ENCODE assay signal across 8 cellular contexts in genomic region chr3:10224794-10225660, GRCh38. TPM values are rescaled to one million over a fixed set of nuclear protein-coding genes. Genes with fewer than 3 reads are reported as not detected.
A peak's percentile ranks its signal among the peaks of the same experiment; 100 is the strongest.
DNase-seq lines count a peak whose midpoint lies in the region; ATAC-seq and TF ChIP-seq lines count a peak whose summit lies in the region.

No MANE protein-coding gene starts in this region.

- POLR2A ChIA-PET in Panc1 (lab: Charles Lee), result interaction anchor here (0.6 kb wide), 1 partner anchor 19 kb away, joined by 3 read pairs; no protein-coding TSS in a partner anchor

- TF ChIP-seq RAD21 in neural cell (conservative IDR thresholded peaks at IDR 0.05), result peak; percentile 13

- H3K9me2 ChIP-seq in neural cell (ENCODE audit: insufficient read depth, low read length), result no peaks in the 10 kb centered on the region

- H3F3A ChIP-seq in neural cell (ENCODE audit: insufficient read depth, low read length, poor library complexity, severe bottlenecking), result no peaks in the 10 kb centered on the region

- TF ChIP-seq EP300 in neural cell (conservative IDR thresholded peaks at IDR 0.05; ENCODE audit: poor library complexity, severe bottlenecking), result no peak

- peaks cover 3% of the 10 kb centered on the region for H3K4me1 ChIP-seq in Panc1 (ENCODE audit: control insufficient read depth, insufficient read depth, low read length)
- H3K4me1 ChIP-seq in tibial artery, result peaks cover 0 to 6% (median 4%) of the 10 kb centered on the region in 4 donors

- H3K9me3 Mint-ChIP-seq in activated T-helper 1 cell treated with anti-CD3 and anti-CD28 coated beads, Interleukin-12 subunit alpha, Interleukin-12 subunit beta, Interleukin-2, Interleukin-4 antibody, amounts not matched to agents 30 ng/mL and 10 ng/mL and 1 ng/mL, durations not matched to agents 14 hours and 24 hours and 36 hours, result peaks cover 4% of the 10 kb centered on the region

- no peaks in the 10 kb centered on the region for H3K79me2 ChIP-seq in neural cell (replicated peaks; ENCODE audit: insufficient read depth, low read length)

- H3K27me3 Mint-ChIP-seq in activated T-helper 1 cell treated with anti-CD3 and anti-CD28 coated beads, Interleukin-12 subunit alpha, Interleukin-12 subunit beta, Interleukin-2, Interleukin-4 antibody, amounts not matched to agents 30 ng/mL and 10 ng/mL and 1 ng/mL, durations not matched to agents 14 hours and 24 hours and 36 hours (ENCODE audit: insufficient read depth), result peaks cover 3% of the 10 kb centered on the region

- H3K4me3 Mint-ChIP-seq in activated T-helper 1 cell treated with anti-CD3 and anti-CD28 coated beads, Interleukin-12 subunit alpha, Interleukin-12 subunit beta, Interleukin-2, Interleukin-4 antibody, amounts not matched to agents 30 ng/mL and 10 ng/mL and 1 ng/mL, durations not matched to agents 14 hours and 24 hours and 36 hours, result peak overlapping the region; percentile 73

- H4K20me1 ChIP-seq in neural cell (ENCODE audit: insufficient read depth), result no peaks in the 10 kb centered on the region

- no peak overlapping the region for H3K4me2 ChIP-seq in neural cell (ENCODE audit: low read length)

- TF ChIP-seq CTCF in Panc1 (IDR thresholded peaks at IDR 0.05) (peak; percentile 77; the same call in 1 of the 2 replicates), fibroblast of pulmonary artery (IDR thresholded peaks at IDR 0.05; ENCODE audit: low read length, missing control alignments) (peak; percentile 82), neural cell (IDR thresholded peaks at IDR 0.05; ENCODE audit: poor library complexity, severe bottlenecking) (no peak), tibial artery (IDR thresholded peaks at IDR 0.05) (peak; percentile 81 to 89)

- no peak overlapping the region for H3K9ac ChIP-seq in neural cell (ENCODE audit: low read length)

- H3K27me3 ChIP-seq in Panc1 (ENCODE audit: control insufficient read depth, insufficient read depth, low read length) (no peaks in the 10 kb centered on the region), neural cell (ENCODE audit: insufficient read depth, low read depth, low read length) (no peaks in the 10 kb centered on the region), tibial artery (no peaks in the 10 kb centered on the region)

- TSS peak; percentile 57 for BruUV-seq in Panc1 (replicated peaks; lab: Mats Ljungman, UMichigan)

- no peak overlapping the region for H2AFZ ChIP-seq in neural cell (ENCODE audit: low read depth, low read length)

- H3K27ac Mint-ChIP-seq in activated T-helper 1 cell treated with anti-CD3 and anti-CD28 coated beads, Interleukin-12 subunit alpha, Interleukin-12 subunit beta, Interleukin-2, Interleukin-4 antibody, amounts not matched to agents 30 ng/mL and 10 ng/mL and 1 ng/mL, durations not matched to agents 14 hours and 24 hours and 36 hours, result peak overlapping the region; percentile 97

- H3K36me3 ChIP-seq in Panc1 (ENCODE audit: control insufficient read depth, insufficient read depth, low read length) (no peaks in the 10 kb centered on the region; the same call in 1 of the 2 replicates), neural cell (ENCODE audit: insufficient read depth, low read length) (no peaks in the 10 kb centered on the region), tibial artery (peaks cover 0 to 56% (median 1%) of the 10 kb centered on the region in 3 donors)

- peak; percentile 80 for DNase-seq in AG08396 (ENCODE audit: low spot score)
- peak; percentile 98 for DNase-seq in HuH-7 (ENCODE audit: low spot score)
- peak; percentile 60 for DNase-seq in Panc1 (ENCODE audit: low read depth, low spot score)
- peak; percentile 45 for DNase-seq in activated T-helper 1 cell treated with anti-CD3 and anti-CD28 coated beads, Interleukin-12 subunit alpha, Interleukin-12 subunit beta, Interleukin-2, Interleukin-4 antibody, amounts not matched to agents 30 ng/mL and 10 ng/mL and 1 ng/mL, durations not matched to agents 14 hours and 24 hours and 36 hours (ENCODE audit: low spot score)
- DNase-seq in fibroblast of pulmonary artery (ENCODE audit: low read depth), result peak; percentile 82
- peak; percentile 78 to 86 for DNase-seq in tibial artery

- H3K4me3 ChIP-seq in Panc1 (ENCODE audit: low read depth in 2 of 2, low read length in 2 of 2), result no peak overlapping the region
- no peak overlapping the region for H3K4me3 ChIP-seq in fibroblast of pulmonary artery (replicated peaks; ENCODE audit: low read depth, low read length)
- H3K4me3 ChIP-seq in neural cell (ENCODE audit: low read length), result no peak overlapping the region
- no peak overlapping the region for H3K4me3 ChIP-seq in tibial artery

- in situ Hi-C loops in Panc1 (cut with HindIII; ENCODE audit: low pct_unique_long_range_greater_than_20kb, low sequenced_read_pairs), result no loop called here

- peak; percentile 45 for ATAC-seq in GM18867 (IDR thresholded peaks at IDR 0.05; ENCODE audit: unreplicated experiment)
- ATAC-seq in Panc1, result peak; percentile 78

- peaks cover 74% of the 10 kb centered on the region for H3K4me1 Mint-ChIP-seq in activated T-helper 1 cell treated with anti-CD3 and anti-CD28 coated beads, Interleukin-12 subunit alpha, Interleukin-12 subunit beta, Interleukin-2, Interleukin-4 antibody, amounts not matched to agents 30 ng/mL and 10 ng/mL and 1 ng/mL, durations not matched to agents 14 hours and 24 hours and 36 hours (ENCODE audit: low read depth)

- H3K27ac ChIP-seq in Panc1 (ENCODE audit: low read length) (no peak overlapping the region), neural cell (ENCODE audit: low read length) (no peak overlapping the region), tibial artery (no peak overlapping the region)

- intact Hi-C loops in Panc1 (cut with micrococcal nuclease; ENCODE audit: unreplicated experiment) (loop anchor here (10.0 kb wide), 1 partner anchor 50 kb away; no protein-coding TSS in a partner anchor), tibial artery (cut with DNase I; ENCODE audit: low total_unique reads) (loop anchor here (2.0 to 10.0 kb wide), 2 partner anchors 60 to 270 kb away; partner anchors contain the start of genes IRAK2 and PRRT3)
- intact Hi-C loops in activated T-helper 1 cell treated with anti-CD3 and anti-CD28 coated beads, Interleukin-12 subunit alpha, Interleukin-12 subunit beta, Interleukin-2, Interleukin-4 antibody, amounts not matched to agents 30 ng/mL and 10 ng/mL and 1 ng/mL, durations not matched to agents 14 hours and 24 hours and 36 hours (cut with micrococcal nuclease), result loop anchor here (1.0 to 10.0 kb wide), 6 partner anchors 17 to 290 kb away; partner anchors contain the start of genes BRK1, CRELD1, FANCD2 and IRAK2

- peaks cover 45% of the 10 kb centered on the region for H3K36me3 Mint-ChIP-seq in activated T-helper 1 cell treated with anti-CD3 and anti-CD28 coated beads, Interleukin-12 subunit alpha, Interleukin-12 subunit beta, Interleukin-2, Interleukin-4 antibody, amounts not matched to agents 30 ng/mL and 10 ng/mL and 1 ng/mL, durations not matched to agents 14 hours and 24 hours and 36 hours (ENCODE audit: low read depth)

- no peaks in the 10 kb centered on the region for H3K9me3 ChIP-seq in Panc1 (ENCODE audit: control insufficient read depth, insufficient read depth, low read depth, low read length)
- no peaks in the 10 kb centered on the region for H3K9me3 ChIP-seq in neural cell (ENCODE audit: low read length)
- H3K9me3 ChIP-seq in tibial artery, result no peaks in the 10 kb centered on the region

- CTCF ChIA-PET in Panc1 (lab: Charles Lee), result no interaction called here

TF ChIP-seq in neural cell, 6 proteins besides CTCF, POLR2A, EP300 and RAD21:
- TF ChIP-seq EZH2 (IDR thresholded peaks at IDR 0.05; ENCODE audit: borderline replicate concordance, insufficient read depth, low read length, poor library complexity, severe bottlenecking), result no peak
- no peak for TF ChIP-seq SMC3 (conservative IDR thresholded peaks at IDR 0.05; ENCODE audit: poor library complexity)
- no peak for TF ChIP-seq TAF1 (IDR thresholded peaks at IDR 0.05; ENCODE audit: low read depth)
- TF ChIP-seq POLR2AphosphoS5 (IDR thresholded peaks at IDR 0.05), result no peak
- TF ChIP-seq REST (IDR thresholded peaks at IDR 0.05; ENCODE audit: borderline replicate concordance), result no peak
- TF ChIP-seq MXI1 (conservative IDR thresholded peaks at IDR 0.05; ENCODE audit: poor library complexity, severe bottlenecking), result no peak

RNA-seq across cellular contexts. Expression of gene TATDN2, which starts 23.2 kb away (rescaled TPM):
- total RNA-seq in Panc1 (2021; ENCODE audit: unreplicated experiment), result 30.4 TPM
- polyA plus RNA-seq in Panc1 (2012; ENCODE audit: insufficient read length), result 19.4 TPM
- total RNA-seq in activated T-helper 1 cell treated with anti-CD3 and anti-CD28 coated beads, Interleukin-12 subunit alpha, Interleukin-12 subunit beta, Interleukin-2, Interleukin-4 antibody, amounts not matched to agents 30 ng/mL and 10 ng/mL and 1 ng/mL, durations not matched to agents 14 hours and 24 hours and 36 hours, result 80.4 and 81.5 TPM in 2 replicates
- polyA plus RNA-seq in neural cell, result 22.1 and 24.5 TPM in 2 replicates
- 30.4 and 37.6 TPM in 2 replicates for polyA minus RNA-seq in neural cell

Comparison
In these comparisons a context has a peak if more than half of its experiments do, and no peak if none do; other contexts are left out.
1. DNase-seq: peak in every context shown above with its lines; median percentile 98 in HuH-7; 82 in fibroblast of pulmonary artery; 82 in tibial artery; 80 in AG08396; 60 in Panc1; 45 in activated T-helper 1 cell treated with anti-CD3 and anti-CD28 coated beads, Interleukin-12 subunit alpha, Interleukin-12 subunit beta, Interleukin-2, Interleukin-4 antibody, amounts not matched to agents 30 ng/mL and 10 ng/mL and 1 ng/mL, durations not matched to agents 14 hours and 24 hours and 36 hours.